ENCODE assay signal across 30 cellular contexts in genomic region chr3:46884929-46885328, GRCh38. TPM values are rescaled to one million over a fixed set of nuclear protein-coding genes. Genes with fewer than 3 reads are reported as not detected.
DNase-seq lines count a peak whose midpoint lies in the region; ATAC-seq, FAIRE-seq and TF ChIP-seq lines count a peak whose summit lies in the region.
"Had no signal": no experiment of that assay in that cellular context is flagged by ENCODE, and none has a peak within 500 bp of the region (broad histone marks: within the 10 kb centered on the region; RNA-seq: fewer than 3 reads in every experiment).

No MANE protein-coding gene starts in this region.

- H3K36me3 ChIP-seq in CD8-positive, alpha-beta memory T cell (ENCODE audit: insufficient read depth, low read length): no peaks in the 10 kb centered on the region
- no peaks in the 10 kb centered on the region for H3K36me3 ChIP-seq in H1 (ENCODE audit: control insufficient read depth in 2 of 4, insufficient read depth in 4 of 4, low read length in 3 of 4)
- no peaks in the 10 kb centered on the region for H3K36me3 ChIP-seq in neural progenitor cell
- H3K36me3 ChIP-seq in left lung: no peaks in the 10 kb centered on the region
- H3K36me3 ChIP-seq: esophagus muscularis mucosa, heart right ventricle, ovary had no signal

- H3K79me1 ChIP-seq in H1 (ENCODE audit: low read depth, low read length): no peaks in the 10 kb centered on the region

- peak; percentile 18 for DNase-seq in activated CD8-positive, alpha-beta T cell treated with anti-CD3 and anti-CD28 coated beads for 36 hours
- DNase-seq in activated CD8-positive, alpha-beta T cell treated with anti-CD3 and anti-CD28 coated beads, Interleukin-2, amount 10 ng/mL, durations not matched to agents 7 days and 5 days: no peak
- no peak for DNase-seq in CD8-positive, alpha-beta memory T cell
- DNase-seq in H1 (ENCODE audit: low read depth in 1 of 2, low spot score in 2 of 2): no peak
- DNase-seq in neural progenitor cell (ENCODE audit: low spot score): no peak
- no peak for DNase-seq in left lung
- no peak for DNase-seq in progenitor cell of endocrine pancreas (ENCODE audit: low spot score, unreplicated experiment)
- no peak for DNase-seq in DMS53 treated with DMSO at 0.1 percent for 48 hours (lab: John Stamatoyannopoulos, UW; ENCODE audit: unreplicated experiment)
- DNase-seq: activated CD4-positive, alpha-beta T cell treated with anti-CD3 and anti-CD28 coated beads, Interleukin-2, amount 10 ng/mL, durations not matched to agents 7 days and 5 days; aorta; DMS79; foreskin melanocyte; GDM1; heart right ventricle; mesenchymal stem cell; NCI-H187; NCI-H2171 treated with DMSO at 0.1 percent for 48 hours; NCI-H524; ovary; PC-9; retina; stimulated activated naive B cell treated with anti-CD40 and anti-IgM and Interleukin-4, amounts not matched to agents 10 μg/mL and 1 μg/mL and 100 μg/mL, for 72 hours had no signal

- peaks cover 42% of the 10 kb centered on the region for H3K27me3 Mint-ChIP-seq in activated CD8-positive, alpha-beta T cell treated with anti-CD3 and anti-CD28 coated beads for 36 hours
- peaks cover 56% of the 10 kb centered on the region for H3K27me3 Mint-ChIP-seq in activated CD8-positive, alpha-beta T cell treated with anti-CD3 and anti-CD28 coated beads, Interleukin-2, amount 10 ng/mL, durations not matched to agents 7 days and 5 days (ENCODE audit: low read depth)
- H3K27me3 Mint-ChIP-seq in CD8-positive, alpha-beta memory T cell: peaks cover 29 to 47% of the 10 kb centered on the region in 2 donors
- H3K27me3 Mint-ChIP-seq in neural progenitor cell (ENCODE audit: insufficient read depth, low read depth): peaks cover 39% of the 10 kb centered on the region
- peaks cover 77% of the 10 kb centered on the region for H3K27me3 Mint-ChIP-seq in progenitor cell of endocrine pancreas

- H3K4me2 ChIP-seq in H1 (ENCODE audit: insufficient read depth in 1 of 2, low read depth in 2 of 2, low read length in 2 of 2): peak overlapping the region in 1 of 2 experiments; percentile 74; a peak in 1 of 4 replicates
- no peak overlapping the region for H3K4me2 ChIP-seq in neural progenitor cell
- H3K4me2 ChIP-seq: PC-9 had no signal

- peak overlapping the region; percentile 65; the same call in 1 of the 2 replicates for H2AK5ac ChIP-seq in H1 (ENCODE audit: low read depth, low read length)

- H3K27ac ChIP-seq in CD8-positive, alpha-beta memory T cell (ENCODE audit: low read depth, low read length): no peak overlapping the region
- no peak overlapping the region for H3K27ac ChIP-seq in H1 (ENCODE audit: low read depth, low read length)
- no peak overlapping the region for H3K27ac ChIP-seq in neural progenitor cell
- no peak overlapping the region for H3K27ac ChIP-seq in left lung
- H3K27ac ChIP-seq: esophagus muscularis mucosa, heart right ventricle, PC-9, VCaP had no signal

- H3K9ac ChIP-seq in H1 (replicated peaks in 1 of 4; ENCODE audit: extremely low read depth in 1 of 4, low read depth in 3 of 4, low read length in 3 of 4) (no peak overlapping the region; a peak in 1 of 7 replicates), neural progenitor cell (no peak overlapping the region)

- peaks cover 21% of the 10 kb centered on the region for H3F3A ChIP-seq in neural progenitor cell (ENCODE audit: low read depth)

- no peak overlapping the region for H4K5ac ChIP-seq in H1 (ENCODE audit: insufficient read length, low read depth, low read length)

- H3K9me3 Mint-ChIP-seq in activated CD8-positive, alpha-beta T cell treated with anti-CD3 and anti-CD28 coated beads for 36 hours: no peaks in the 10 kb centered on the region
- H3K9me3 Mint-ChIP-seq in activated CD8-positive, alpha-beta T cell treated with anti-CD3 and anti-CD28 coated beads, Interleukin-2, amount 10 ng/mL, durations not matched to agents 7 days and 5 days (ENCODE audit: insufficient read depth): no peaks in the 10 kb centered on the region
- no peaks in the 10 kb centered on the region for H3K9me3 Mint-ChIP-seq in CD8-positive, alpha-beta memory T cell
- H3K9me3 Mint-ChIP-seq in neural progenitor cell (no peaks in the 10 kb centered on the region), progenitor cell of endocrine pancreas (ENCODE audit: low read depth) (no peaks in the 10 kb centered on the region)
- H3K9me3 Mint-ChIP-seq: activated CD4-positive, alpha-beta T cell treated with anti-CD3 and anti-CD28 coated beads, Interleukin-2, amount 10 ng/mL, durations not matched to agents 7 days and 5 days; activated naive CD4-positive, alpha-beta T cell treated with anti-CD3 and anti-CD28 coated beads, Interleukin-2, amount 50 U/mL, for 72 hours; activated T-helper 1 cell treated with anti-CD3 and anti-CD28 coated beads, Interleukin-12 subunit alpha, Interleukin-12 subunit beta, Interleukin-2, Interleukin-4 antibody, amounts not matched to agents 30 ng/mL and 10 ng/mL and 1 ng/mL, durations not matched to agents 14 hours and 24 hours and 36 hours; endodermal cell; stimulated activated naive B cell treated with anti-CD40 and anti-IgM and Interleukin-4, amounts not matched to agents 10 μg/mL and 1 μg/mL and 100 μg/mL, for 72 hours had no signal

- TF ChIP-seq POLR2A in H1 (IDR thresholded peaks at IDR 0.05; ENCODE audit: control extremely low read depth in 1 of 2, low read depth in 2 of 2, low read length in 2 of 2): no peak

- H3K9me3 ChIP-seq in CD8-positive, alpha-beta memory T cell (ENCODE audit: low read length): no peaks in the 10 kb centered on the region
- no peaks in the 10 kb centered on the region for H3K9me3 ChIP-seq in H1 (ENCODE audit: insufficient read depth in 2 of 2, low read depth in 1 of 2, low read length in 1 of 2)
- H3K9me3 ChIP-seq in neural progenitor cell (ENCODE audit: low read depth): no peaks in the 10 kb centered on the region
- H3K9me3 ChIP-seq in left lung: no peaks in the 10 kb centered on the region
- H3K9me3 ChIP-seq: esophagus muscularis mucosa, heart right ventricle, ovary had no signal

- H3K4me3 ChIP-seq in CD8-positive, alpha-beta memory T cell (ENCODE audit: low read length): no peak overlapping the region
- H3K4me3 ChIP-seq in H1 (ENCODE audit: extremely low read depth in 1 of 4, insufficient read depth in 2 of 4, low read depth in 3 of 4, low read length in 4 of 4) (no peak overlapping the region), neural progenitor cell (no peak overlapping the region), left lung (no peak overlapping the region)
- H3K4me3 ChIP-seq: ovary, PC-9 had no signal

- H3K4me1 ChIP-seq in CD8-positive, alpha-beta memory T cell (ENCODE audit: insufficient read depth, low read length): no peaks in the 10 kb centered on the region
- H3K4me1 ChIP-seq in H1 (replicated peaks in 1 of 4; ENCODE audit: control insufficient read depth in 3 of 4, insufficient read depth in 4 of 4, low read length in 3 of 4) (peaks cover 0 to 18% (median 13%) of the 10 kb centered on the region in 4 experiments; a peak in 6 of 7 replicates), neural progenitor cell (peaks cover 7% of the 10 kb centered on the region), left lung (peaks cover 7 to 26% of the 10 kb centered on the region in 2 donors)

- no peak overlapping the region for H3K27ac Mint-ChIP-seq in activated CD8-positive, alpha-beta T cell treated with anti-CD3 and anti-CD28 coated beads for 36 hours
- H3K27ac Mint-ChIP-seq in activated CD8-positive, alpha-beta T cell treated with anti-CD3 and anti-CD28 coated beads, Interleukin-2, amount 10 ng/mL, durations not matched to agents 7 days and 5 days: no peak overlapping the region
- H3K27ac Mint-ChIP-seq in CD8-positive, alpha-beta memory T cell: no peak overlapping the region
- H3K27ac Mint-ChIP-seq in neural progenitor cell (peak overlapping the region; percentile 19), progenitor cell of endocrine pancreas (no peak overlapping the region)
- H3K27ac Mint-ChIP-seq: activated CD4-positive, alpha-beta T cell treated with anti-CD3 and anti-CD28 coated beads, Interleukin-2, amount 10 ng/mL, durations not matched to agents 7 days and 5 days; activated naive CD4-positive, alpha-beta T cell treated with anti-CD3 and anti-CD28 coated beads, Interleukin-2, amount 50 U/mL, for 72 hours; activated T-helper 1 cell treated with anti-CD3 and anti-CD28 coated beads, Interleukin-12 subunit alpha, Interleukin-12 subunit beta, Interleukin-2, Interleukin-4 antibody, amounts not matched to agents 30 ng/mL and 10 ng/mL and 1 ng/mL, durations not matched to agents 14 hours and 24 hours and 36 hours; endodermal cell; stimulated activated naive B cell treated with anti-CD40 and anti-IgM and Interleukin-4, amounts not matched to agents 10 μg/mL and 1 μg/mL and 100 μg/mL, for 72 hours had no signal

- ATAC-seq in activated CD8-positive, alpha-beta T cell treated with anti-CD3 and anti-CD28 coated beads for 36 hours: peak; percentile 50
- ATAC-seq in activated CD8-positive, alpha-beta T cell treated with anti-CD3 and anti-CD28 coated beads, Interleukin-2, amount 10 ng/mL, durations not matched to agents 7 days and 5 days: no peak
- ATAC-seq in left lung: no peak
- ATAC-seq: activated naive CD4-positive, alpha-beta T cell treated with anti-CD3 and anti-CD28 coated beads, Interleukin-2, amount 50 U/mL, for 72 hours; heart right ventricle; Right ventricle myocardium inferior; stimulated activated naive B cell treated with anti-CD40 and anti-IgM and Interleukin-4, amounts not matched to agents 10 μg/mL and 1 μg/mL and 100 μg/mL, for 72 hours had no signal

- CTCF ChIA-PET in activated CD8-positive, alpha-beta T cell treated with anti-CD3 and anti-CD28 coated beads for 36 hours (lab: Charles Lee): interaction anchor here (1.2 to 3.4 kb wide), 3 partner anchors 10 to 25 kb away, joined by 3 to 13 read pairs (median 4); no protein-coding TSS in a partner anchor
- CTCF ChIA-PET in activated CD8-positive, alpha-beta T cell treated with anti-CD3 and anti-CD28 coated beads, Interleukin-2, amount 10 ng/mL, durations not matched to agents 7 days and 5 days (lab: Charles Lee): interaction anchor here (0.7 to 1.9 kb wide), 3 partner anchors 10 to 25 kb away, joined by 3 to 6 read pairs (median 4); no protein-coding TSS in a partner anchor
- CTCF ChIA-PET in CD8-positive, alpha-beta memory T cell (lab: Charles Lee): interaction anchor here (0.9 to 1.5 kb wide), 2 partner anchors 10 to 11 kb away, joined by 3 read pairs; no protein-coding TSS in a partner anchor
- CTCF ChIA-PET in H1 (lab: Charles Lee; ENCODE audit: partially characterized antibody): interaction anchor here (0.8 to 13.1 kb wide), 9 partner anchors 8 to 505 kb away, joined by 3 to 88 read pairs (median 5); no protein-coding TSS in a partner anchor

- H3K23ac ChIP-seq in H1 (ENCODE audit: insufficient read length): no peak overlapping the region

- peak overlapping the region; percentile 75; the same call in 1 of the 2 replicates for H2BK12ac ChIP-seq in H1 (ENCODE audit: low read depth, low read length)

- H4K20me1 ChIP-seq in H1 (replicated peaks in 1 of 2; ENCODE audit: control insufficient read depth in 1 of 2, insufficient read depth in 2 of 2, low read length in 2 of 2): peaks cover 7 to 17% of the 10 kb centered on the region in 2 experiments
- H4K20me1 ChIP-seq in neural progenitor cell (ENCODE audit: low read depth): peaks cover 30% of the 10 kb centered on the region

- H2AFZ ChIP-seq in H1 (ENCODE audit: low read length) (no peak overlapping the region), neural progenitor cell (replicated peaks) (no peak overlapping the region)
- H2AFZ ChIP-seq: PC-9 had no signal

- H3K18ac ChIP-seq in H1 (ENCODE audit: extremely low read depth, low read length): no peak overlapping the region; the same call in 1 of the 2 replicates

- no peak overlapping the region for H2BK15ac ChIP-seq in H1 (ENCODE audit: low read length)

- peaks cover 3% of the 10 kb centered on the region for H3K4me1 Mint-ChIP-seq in activated CD8-positive, alpha-beta T cell treated with anti-CD3 and anti-CD28 coated beads for 36 hours (ENCODE audit: low read depth)
- peaks cover 6% of the 10 kb centered on the region for H3K4me1 Mint-ChIP-seq in activated CD8-positive, alpha-beta T cell treated with anti-CD3 and anti-CD28 coated beads, Interleukin-2, amount 10 ng/mL, durations not matched to agents 7 days and 5 days (ENCODE audit: low read depth)
- H3K4me1 Mint-ChIP-seq in CD8-positive, alpha-beta memory T cell: peaks cover 0 to 20% (median 4%) of the 10 kb centered on the region in 3 donors
- H3K4me1 Mint-ChIP-seq in neural progenitor cell: peaks cover 18% of the 10 kb centered on the region
- H3K4me1 Mint-ChIP-seq in progenitor cell of endocrine pancreas (ENCODE audit: low read depth): peaks cover 5% of the 10 kb centered on the region

- POLR2A ChIA-PET in activated CD8-positive, alpha-beta T cell treated with anti-CD3 and anti-CD28 coated beads for 36 hours (lab: Charles Lee): interaction anchor here (0.6 kb wide), 1 partner anchor 146 kb away, joined by 3 read pairs; no protein-coding TSS in a partner anchor
- POLR2A ChIA-PET in activated CD8-positive, alpha-beta T cell treated with anti-CD3 and anti-CD28 coated beads, Interleukin-2, amount 10 ng/mL, durations not matched to agents 7 days and 5 days (lab: Charles Lee): no interaction called here
- POLR2A ChIA-PET in CD8-positive, alpha-beta memory T cell (lab: Charles Lee): no interaction called here
- POLR2A ChIA-PET in H1 (lab: Charles Lee; ENCODE audit: partially characterized antibody): no interaction called here

- intact Hi-C loops in activated CD8-positive, alpha-beta T cell treated with anti-CD3 and anti-CD28 coated beads for 36 hours (cut with micrococcal nuclease): no loop called here
- intact Hi-C loops in left lung (cut with DNase I): no loop called here

- H3K23me2 ChIP-seq in H1 (ENCODE audit: low read depth, low read length): peaks cover 11% of the 10 kb centered on the region; the same call in 1 of the 2 replicates

- H3K4ac ChIP-seq in H1 (replicated peaks; ENCODE audit: insufficient read length, low read depth, low read length): no peak overlapping the region

- H3K56ac ChIP-seq in H1 (replicated peaks; ENCODE audit: insufficient read length, low read depth, low read length): no peak overlapping the region

- TF ChIP-seq EP300 in H1 (IDR thresholded peaks at IDR 0.05; ENCODE audit: borderline replicate concordance in 1 of 2, low read depth in 2 of 2, low read length in 2 of 2): no peak

- H3K79me2 ChIP-seq in H1 (ENCODE audit: control insufficient read depth in 1 of 2, insufficient read depth in 2 of 2, low read length in 2 of 2): no peaks in the 10 kb centered on the region
- no peaks in the 10 kb centered on the region for H3K79me2 ChIP-seq in neural progenitor cell (ENCODE audit: low read depth)

- TF ChIP-seq CTCF in activated CD8-positive, alpha-beta T cell treated with anti-CD3 and anti-CD28 coated beads for 36 hours (IDR thresholded peaks at IDR 0.05): no peak
- TF ChIP-seq CTCF in H1 (IDR thresholded peaks at IDR 0.05; ENCODE audit: control extremely low read depth in 1 of 3, insufficient read depth in 1 of 3, low read depth in 1 of 3, low read length in 3 of 3): no peak
- no peak for TF ChIP-seq CTCF in neural progenitor cell (IDR thresholded peaks at IDR 0.05)
- TF ChIP-seq CTCF in left lung (IDR thresholded peaks at IDR 0.05): no peak
- TF ChIP-seq CTCF in progenitor cell of endocrine pancreas (IDR thresholded peaks at IDR 0.05; ENCODE audit: unreplicated experiment): no peak

- no peaks in the 10 kb centered on the region for H3K36me3 Mint-ChIP-seq in activated CD8-positive, alpha-beta T cell treated with anti-CD3 and anti-CD28 coated beads for 36 hours (ENCODE audit: low read depth)
- H3K36me3 Mint-ChIP-seq in activated CD8-positive, alpha-beta T cell treated with anti-CD3 and anti-CD28 coated beads, Interleukin-2, amount 10 ng/mL, durations not matched to agents 7 days and 5 days (ENCODE audit: low read depth): no peaks in the 10 kb centered on the region
- no peaks in the 10 kb centered on the region for H3K36me3 Mint-ChIP-seq in CD8-positive, alpha-beta memory T cell
- H3K36me3 Mint-ChIP-seq in neural progenitor cell (no peaks in the 10 kb centered on the region), progenitor cell of endocrine pancreas (ENCODE audit: insufficient read depth) (no peaks in the 10 kb centered on the region)
- H3K36me3 Mint-ChIP-seq: stimulated activated naive B cell treated with anti-CD40 and anti-IgM and Interleukin-4, amounts not matched to agents 10 μg/mL and 1 μg/mL and 100 μg/mL, for 72 hours had no signal

- no peak overlapping the region for H3K4me3 Mint-ChIP-seq in activated CD8-positive, alpha-beta T cell treated with anti-CD3 and anti-CD28 coated beads for 36 hours
- no peak overlapping the region for H3K4me3 Mint-ChIP-seq in activated CD8-positive, alpha-beta T cell treated with anti-CD3 and anti-CD28 coated beads, Interleukin-2, amount 10 ng/mL, durations not matched to agents 7 days and 5 days
- peak overlapping the region in 5 of 7 donors; percentile 14 to 37 (median 26) for H3K4me3 Mint-ChIP-seq in CD8-positive, alpha-beta memory T cell
- H3K4me3 Mint-ChIP-seq in neural progenitor cell (peak overlapping the region; percentile 47), progenitor cell of endocrine pancreas (ENCODE audit: low read depth) (no peak overlapping the region)
- H3K4me3 Mint-ChIP-seq: activated CD4-positive, alpha-beta T cell treated with anti-CD3 and anti-CD28 coated beads, Interleukin-2, amount 10 ng/mL, durations not matched to agents 7 days and 5 days; activated T-helper 1 cell treated with anti-CD3 and anti-CD28 coated beads, Interleukin-12 subunit alpha, Interleukin-12 subunit beta, Interleukin-2, Interleukin-4 antibody, amounts not matched to agents 30 ng/mL and 10 ng/mL and 1 ng/mL, durations not matched to agents 14 hours and 24 hours and 36 hours; stimulated activated naive B cell treated with anti-CD40 and anti-IgM and Interleukin-4, amounts not matched to agents 10 μg/mL and 1 μg/mL and 100 μg/mL, for 72 hours had no signal

- no peak overlapping the region for H3K14ac ChIP-seq in H1 (ENCODE audit: insufficient read length)

- H2BK5ac ChIP-seq in H1 (ENCODE audit: low read depth, low read length): no peak overlapping the region

- TF ChIP-seq RAD21 in H1 (IDR thresholded peaks at IDR 0.05 in 1 of 2, conservative IDR thresholded peaks at IDR 0.05 in 1 of 2; ENCODE audit: low read depth in 2 of 2, low read length in 2 of 2): no peak

- 0 out of 2 replicates have a peak overlapping the region, but pooled peaks have one; percentile 25 for H2BK20ac ChIP-seq in H1 (ENCODE audit: low read length)

- WGBS in H1 (ENCODE audit: extremely low coverage in 1 of 2, insufficient coverage in 1 of 2, insufficient read length in 1 of 2, insufficient replicate concordance in 2 of 2, low coverage in 1 of 2, low lambda C conversion rate in 2 of 2, missing lambda C conversion rate in 1 of 2), 2 experiments: 89% methylated on average over 7 of the region's 7 CpGs; no CpG with 5 or more reads in 1 of the 2 experiments

- H4K8ac ChIP-seq in H1 (ENCODE audit: extremely low read depth, insufficient read depth, low read length): no peak overlapping the region

- FAIRE-seq in H1 (lab: Jason Lieb, UNC): no peak
- FAIRE-seq: urothelium cell line had no signal

- no peak overlapping the region for H2BK120ac ChIP-seq in H1 (replicated peaks; ENCODE audit: low read depth, low read length)

- no peak overlapping the region for H4K91ac ChIP-seq in H1 (replicated peaks; ENCODE audit: insufficient read length, low read length)

- H3K27me3 ChIP-seq in CD8-positive, alpha-beta memory T cell (ENCODE audit: insufficient read depth, low read length, poor library complexity, severe bottlenecking): peaks cover 35% of the 10 kb centered on the region
- H3K27me3 ChIP-seq in H1 (replicated peaks in 1 of 4; ENCODE audit: control insufficient read depth in 3 of 4, extremely low read depth in 1 of 4, insufficient read depth in 3 of 4, low read length in 3 of 4): peaks cover 50 to 80% (median 73%) of the 10 kb centered on the region in 4 experiments
- H3K27me3 ChIP-seq in neural progenitor cell: peaks cover 100% of the 10 kb centered on the region
- H3K27me3 ChIP-seq in left lung: peaks cover 33 to 89% of the 10 kb centered on the region in 2 donors
- H3K27me3 ChIP-seq: ovary had no signal

RNA-seq across cellular contexts. Expression of gene PTH1R, which starts 7.4 kb away (rescaled TPM):
- not detected for total RNA-seq in activated CD8-positive, alpha-beta T cell treated with anti-CD3 and anti-CD28 coated beads for 36 hours
- not detected for total RNA-seq in activated CD8-positive, alpha-beta T cell treated with anti-CD3 and anti-CD28 coated beads, Interleukin-2, amount 10 ng/mL, durations not matched to agents 7 days and 5 days
- total RNA-seq in CD8-positive, alpha-beta memory T cell: not detected
- not detected for polyA plus RNA-seq in CD8-positive, alpha-beta memory T cell
- total RNA-seq in H1 (2021; fragmentation: NEBNext Ultra II Directional; extraction: Animal tissue kit (Norgen Biotek cat#: 25700)): 0.21 and 1.5 TPM in 2 replicates
- 0.57 and 1.9 TPM in 2 replicates for polyA plus RNA-seq in H1 (2011; rRNA removed)
- 0.89 TPM for polyA plus RNA-seq in H1 (2011; cell fraction: cytosol; rRNA removed)
- 3.4 TPM for polyA plus RNA-seq in H1 (2011; cell fraction: nucleus; rRNA removed)
- 0.27 to 1.1 TPM (median 0.67 TPM) in 4 replicates for polyA plus RNA-seq in H1 (2012, experiment 1 of 2)
- polyA plus RNA-seq in H1 (2012, experiment 2 of 2): 0.54 TPM
- 0.63 TPM for polyA plus RNA-seq in H1 (2013, experiment 1 of 2)
- polyA plus RNA-seq in H1 (2013, experiment 2 of 2): 0.79 TPM
- polyA minus RNA-seq in H1 (2011; rRNA and poly(A)+ RNA removed): 0.73 and 0.88 TPM in 2 replicates
- not detected for polyA minus RNA-seq in H1 (2011; cell fraction: cytosol; rRNA and poly(A)+ RNA removed)
- polyA minus RNA-seq in H1 (2011; cell fraction: nucleus; rRNA and poly(A)+ RNA removed): 2.3 TPM
- total RNA-seq in neural progenitor cell (ENCODE audit: low replicate concordance) (0.43 TPM in 1 of 2 replicates, not detected in the other), left lung (10 to 100 TPM; 12.0 to 22.8 TPM), progenitor cell of endocrine pancreas (0.26 and 0.40 TPM in 2 replicates)
- total RNA-seq: activated CD4-positive, alpha-beta T cell treated with anti-CD3 and anti-CD28 coated beads, Interleukin-2, amount 10 ng/mL, durations not matched to agents 7 days and 5 days; activated naive CD4-positive, alpha-beta T cell treated with anti-CD3 and anti-CD28 coated beads, Interleukin-2, amount 50 U/mL, for 72 hours; activated T-helper 1 cell treated with anti-CD3 and anti-CD28 coated beads, Interleukin-12 subunit alpha, Interleukin-12 subunit beta, Interleukin-2, Interleukin-4 antibody, amounts not matched to agents 30 ng/mL and 10 ng/mL and 1 ng/mL, durations not matched to agents 14 hours and 24 hours and 36 hours; PC-9 had no signal

RNA-seq across cellular contexts. Expression of gene MYL3, which starts 21.7 kb away (rescaled TPM):
- total RNA-seq in activated CD8-positive, alpha-beta T cell treated with anti-CD3 and anti-CD28 coated beads for 36 hours: not detected
- not detected for total RNA-seq in activated CD8-positive, alpha-beta T cell treated with anti-CD3 and anti-CD28 coated beads, Interleukin-2, amount 10 ng/mL, durations not matched to agents 7 days and 5 days
- not detected for total RNA-seq in CD8-positive, alpha-beta memory T cell
- polyA plus RNA-seq in CD8-positive, alpha-beta memory T cell: not detected
- not detected in 2 replicates for total RNA-seq in H1 (2021; fragmentation: NEBNext Ultra II Directional; extraction: Animal tissue kit (Norgen Biotek cat#: 25700))
- 0.06 TPM in 1 of 2 replicates, not detected in the other for polyA plus RNA-seq in H1 (2011; rRNA removed)
- polyA plus RNA-seq in H1 (2011; cell fraction: cytosol; rRNA removed): 0.10 TPM
- polyA plus RNA-seq in H1 (2011; cell fraction: nucleus; rRNA removed): not detected
- 0.19 to 0.27 TPM in 2 of 4 replicates, not detected in the others for polyA plus RNA-seq in H1 (2012, experiment 1 of 2)
- polyA plus RNA-seq in H1 (2012, experiment 2 of 2): 0.33 TPM
- 0.08 TPM for polyA plus RNA-seq in H1 (2013, experiment 1 of 2)
- polyA plus RNA-seq in H1 (2013, experiment 2 of 2): not detected
- not detected in 2 replicates for polyA minus RNA-seq in H1 (2011; rRNA and poly(A)+ RNA removed)
- polyA minus RNA-seq in H1 (2011; cell fraction: cytosol; rRNA and poly(A)+ RNA removed): not detected
- polyA minus RNA-seq in H1 (2011; cell fraction: nucleus; rRNA and poly(A)+ RNA removed): not detected
- total RNA-seq in neural progenitor cell (ENCODE audit: low replicate concordance): not detected in 2 replicates
- 1 to 10 TPM; 3.1 to 4.9 TPM for total RNA-seq in left lung
- 0.33 TPM in 1 of 2 replicates, not detected in the other for total RNA-seq in progenitor cell of endocrine pancreas
- total RNA-seq: activated CD4-positive, alpha-beta T cell treated with anti-CD3 and anti-CD28 coated beads, Interleukin-2, amount 10 ng/mL, durations not matched to agents 7 days and 5 days; activated naive CD4-positive, alpha-beta T cell treated with anti-CD3 and anti-CD28 coated beads, Interleukin-2, amount 50 U/mL, for 72 hours; activated T-helper 1 cell treated with anti-CD3 and anti-CD28 coated beads, Interleukin-12 subunit alpha, Interleukin-12 subunit beta, Interleukin-2, Interleukin-4 antibody, amounts not matched to agents 30 ng/mL and 10 ng/mL and 1 ng/mL, durations not matched to agents 14 hours and 24 hours and 36 hours; H4; PC-9 had no signal

Comparison
In these comparisons a context has a peak if more than half of its experiments do, and no peak if none do; other contexts are left out.
1. H3K4me3 Mint-ChIP-seq: peak in CD8-positive, alpha-beta memory T cell (5 of 7) and neural progenitor cell (single experiment); none in activated CD8-positive, alpha-beta T cell treated with anti-CD3 and anti-CD28 coated beads for 36 hours (single experiment), activated CD8-positive, alpha-beta T cell treated with anti-CD3 and anti-CD28 coated beads, Interleukin-2, amount 10 ng/mL, durations not matched to agents 7 days and 5 days (single experiment) and progenitor cell of endocrine pancreas (single experiment).